10 cellular contexts compared by ENCODE assay signal in genomic region chr5:154384480-154385235, GRCh38.
DNase-seq lines count a peak whose midpoint lies in the region; ATAC-seq, FAIRE-seq and TF ChIP-seq lines count a peak whose summit lies in the region.
"Had no signal": no experiment of that assay in that cellular context is flagged by ENCODE, and none has a peak within 500 bp of the region (broad histone marks: within the 10 kb centered on the region; RNA-seq: fewer than 3 reads in every experiment).

No MANE protein-coding gene starts in this region.

- intact Hi-C loops in HepG2 (cut with micrococcal nuclease; ENCODE audit: unreplicated experiment) (loop anchor here (5.0 kb wide), 1 partner anchor 32 kb away; no protein-coding TSS in a partner anchor), right cardiac atrium (cut with DNase I) (no loop called here)

- H4K20me1 ChIP-seq in HepG2 (ENCODE audit: insufficient read depth, low read length): no peaks in the 10 kb centered on the region

- no peak for FAIRE-seq in HepG2 (lab: Jason Lieb, UNC)

- H3K4me1 ChIP-seq in HepG2 (ENCODE audit: insufficient read depth, low read length) (peaks cover 45% of the 10 kb centered on the region), right cardiac atrium (ENCODE audit: control insufficient read depth, insufficient read depth, low read length) (no peaks in the 10 kb centered on the region)

- no peaks in the 10 kb centered on the region for H3K79me2 ChIP-seq in HepG2 (ENCODE audit: insufficient read depth, low read length)

- no peak overlapping the region for H3K27ac ChIP-seq in HepG2 (ENCODE audit: extremely low read length, insufficient read depth, low read length)
- no peak overlapping the region for H3K27ac ChIP-seq in right cardiac atrium (ENCODE audit: low read length)
- H3K27ac ChIP-seq: epithelial cell of prostate had no signal

- TF ChIP-seq EP300 in HepG2 (IDR thresholded peaks at IDR 0.05; ENCODE audit: low read depth in 2 of 2, low read length in 2 of 2) (no peak), HepG2 (CRISPR knock-in tag; IDR thresholded peaks at IDR 0.05; ENCODE audit: borderline replicate concordance) (no peak)

- H3K4me2 ChIP-seq in HepG2 (ENCODE audit: low read depth, low read length): no peak overlapping the region

- in situ Hi-C loops in HepG2 (cut with HindIII; ENCODE audit: extremely low pct_ligation_motif_present, low pct_unique_long_range_greater_than_20kb): no loop called here

- TF ChIP-seq POLR2A in HepG2 (IDR thresholded peaks at IDR 0.05; ENCODE audit: insufficient read depth in 1 of 2, low read depth in 2 of 2, low read length in 2 of 2): no peak

- H3K9me3 ChIP-seq in HepG2 (ENCODE audit: low read length): no peaks in the 10 kb centered on the region
- H3K9me3 ChIP-seq in right cardiac atrium (ENCODE audit: control insufficient read depth, low read length): no peaks in the 10 kb centered on the region

- BruUV-seq in HepG2 (replicated peaks; lab: Mats Ljungman, UMichigan): no TSS peak

- ATAC-seq in GM18508 (IDR thresholded peaks at IDR 0.05; ENCODE audit: insufficient read depth, unreplicated experiment) (peak; percentile 99), GM21619 (IDR thresholded peaks at IDR 0.05; ENCODE audit: unreplicated experiment) (peak; percentile 98), HG03575 (IDR thresholded peaks at IDR 0.05; ENCODE audit: extremely low read depth, insufficient number of reproducible peaks, low FRiP score, unreplicated experiment) (peak; percentile 98), HepG2 (no peak), right cardiac atrium (no peak)

- 79% methylated on average over 9 of the region's 9 CpGs for WGBS in HepG2 (ENCODE audit: low lambda C conversion rate)
- WGBS in right cardiac atrium: 65% methylated on average over 9 of the region's 9 CpGs

- POLR2A ChIA-PET in HepG2 (lab: Yijun Ruan, JAX): no interaction called here

- CTCF ChIA-PET in HepG2 (lab: Yijun Ruan, JAX; ENCODE audit: low intra/inter-chr PET ratio, low total read pairs): no interaction called here

- peaks cover 0 to 1% of the 10 kb centered on the region in 2 experiments; a peak in 2 of 5 replicates for H3K36me3 ChIP-seq in HepG2 (replicated peaks in 1 of 2; ENCODE audit: control insufficient read depth in 1 of 2, insufficient read depth in 2 of 2, low read length in 2 of 2)

- DNase-seq in HepG2 (ENCODE audit: low spot score): no peak
- no peak for DNase-seq in NCI-H1092 treated with DMSO at 0.1 percent for 48 hours (lab: John Stamatoyannopoulos, UW)
- DNase-seq in amniotic stem cell (lab: John Stamatoyannopoulos, UW): no peak
- DNase-seq in foreskin melanocyte: no peak
- DNase-seq in right cardiac atrium: no peak
- DNase-seq: activated CD4-positive, CD25-positive, alpha-beta regulatory T cell had no signal

- no peak for TF ChIP-seq RAD21 in HepG2 (CRISPR knock-in tag; IDR thresholded peaks at IDR 0.05)

- H3K9ac ChIP-seq in HepG2 (ENCODE audit: insufficient read depth, low read depth, low read length): no peak overlapping the region

- no peak for TF ChIP-seq CTCF in HepG2 (CRISPR knock-in tag; IDR thresholded peaks at IDR 0.05)

- H3K4me3 ChIP-seq in HepG2 (replicated peaks in 1 of 3; ENCODE audit: insufficient read depth in 1 of 3, low read depth in 2 of 3, low read length in 3 of 3) (no peak overlapping the region), right cardiac atrium (ENCODE audit: low read length) (no peak overlapping the region)

- no peaks in the 10 kb centered on the region for H3K27me3 ChIP-seq in HepG2 (ENCODE audit: control insufficient read depth in 1 of 2, insufficient read depth in 2 of 2, low read length in 2 of 2)
- H3K27me3 ChIP-seq in right cardiac atrium (ENCODE audit: control insufficient read depth, insufficient read depth): no peaks in the 10 kb centered on the region

- H2AFZ ChIP-seq in HepG2 (ENCODE audit: low read length): no peak overlapping the region

TF ChIP-seq in HepG2, 621 proteins besides CTCF, POLR2A, EP300 and RAD21:
- TF ChIP-seq MNT (IDR thresholded peaks at IDR 0.05) (peak; percentile 53), ZNF652 (CRISPR knock-in tag; IDR thresholded peaks at IDR 0.05; ENCODE audit: borderline replicate concordance, low read depth) (peak; percentile 79), SOX13 (IDR thresholded peaks at IDR 0.05) (no peak), SOX13 (CRISPR knock-in tag; conservative IDR thresholded peaks at IDR 0.05 in 1 of 2, IDR thresholded peaks at IDR 0.05 in 1 of 2) (no peak), FIP1L1 (IDR thresholded peaks at IDR 0.05; ENCODE audit: borderline replicate concordance, insufficient read depth, low read depth, low read length) (no peak), MIER2 (CRISPR knock-in tag; IDR thresholded peaks at IDR 0.05) (no peak)
TF ChIP-seq in HepG2: peak in this region for 2.

Comparison
In these comparisons a context has a peak if more than half of its experiments do, and no peak if none do; other contexts are left out.
1. ATAC-seq: peak in GM18508 (single experiment), GM21619 (single experiment) and HG03575 (single experiment); none in HepG2 (single experiment) and right cardiac atrium (0 of 2).